ENCODE assay signal across 8 cellular contexts in genomic region chr2:201643216-201643651, GRCh38. TPM values are rescaled to one million over a fixed set of nuclear protein-coding genes. Genes with fewer than 3 reads are reported as not detected.
DNase-seq lines count a peak whose midpoint lies in the region; ATAC-seq and TF ChIP-seq lines count a peak whose summit lies in the region.

Gene TMEM237 (minus strand): TSS chr2:201643503. CDS start chr2:201643400, 103 bp downstream.

- peak within 1 kb of the TSS; percentile 97 for H3K27ac Mint-ChIP-seq in Caco-2 (ENCODE audit: unreplicated experiment)
- peak within 1 kb of the TSS; percentile 91 for H3K27ac Mint-ChIP-seq in dendritic cell treated with granulocyte-macrophage colony-stimulating factor and Interleukin-4, amounts not matched to agents 40 ng/mL and 50 ng/mL, for 4 days

- ATAC-seq in GM19395 (IDR thresholded peaks at IDR 0.05; ENCODE audit: unreplicated experiment) (peak; percentile 52), HG03460 (IDR thresholded peaks at IDR 0.05; ENCODE audit: unreplicated experiment) (peak; percentile 49), right lobe of liver (peak; percentile 68 to 80 (median 76))

- CTCF ChIA-PET in Caco-2 (lab: Charles Lee), result interaction anchor here (1.5 kb wide), 1 partner anchor 191 kb away, joined by 3 read pairs; no protein-coding TSS in a partner anchor

- no peak for TF ChIP-seq POLR2A in right lobe of liver (IDR thresholded peaks at IDR 0.05)

- no peaks in the 10 kb centered on the region for H3K4me1 ChIP-seq in Caco-2
- H3K4me1 ChIP-seq in right lobe of liver, result no peaks in the 10 kb centered on the region

- H3K9me3 Mint-ChIP-seq in Caco-2 (ENCODE audit: unreplicated experiment), result no peaks in the 10 kb centered on the region
- no peaks in the 10 kb centered on the region for H3K9me3 Mint-ChIP-seq in dendritic cell treated with granulocyte-macrophage colony-stimulating factor and Interleukin-4, amounts not matched to agents 40 ng/mL and 50 ng/mL, for 4 days

- no TSS peak for BruUV-seq in Caco-2 (replicated peaks; lab: Mats Ljungman, UMichigan)

- POLR2A ChIA-PET in Caco-2 (lab: Charles Lee), result interaction anchor here (0.6 kb wide), 1 partner anchor 192 kb away, joined by 5 read pairs; the partner anchor contains the start of gene TRAK2

- no peaks in the 10 kb centered on the region for H3K36me3 ChIP-seq in Caco-2 (ENCODE audit: control insufficient read depth, insufficient read depth, low read length)
- no peaks in the 10 kb centered on the region for H3K36me3 ChIP-seq in right lobe of liver

- peak within 1 kb of the TSS; percentile 71 to 80 (median 72) for H3K27ac ChIP-seq in right lobe of liver

- DNase-seq in Caco-2, result peak; percentile 46 to 47
- peak in 3 of 5 experiments; percentile 24 to 49 (median 32) for DNase-seq in T-helper 2 cell
- peak in 2 of 3 donors; percentile 57 to 65 for DNase-seq in right lobe of liver
- peak; percentile 8 to 50 for DNase-seq in stimulated activated CD8-positive, alpha-beta memory T cell treated with anti-CD3 and anti-CD28 coated beads, Interleukin-7, amount 100 ng/mL, for 4 hours (ENCODE audit: low read depth in 2 of 2)
- DNase-seq in SW 1271 (lab: John Stamatoyannopoulos, UW), result no peak

- TF ChIP-seq CTCF in Caco-2 (IDR thresholded peaks at IDR 0.05; ENCODE audit: insufficient read depth in 1 of 2, low read depth in 1 of 2, low read length in 1 of 2, severe bottlenecking in 1 of 2, unreplicated experiment in 1 of 2) (no peak), right lobe of liver (IDR thresholded peaks at IDR 0.05) (no peak)

- intact Hi-C loops in Caco-2 (cut with micrococcal nuclease; ENCODE audit: unreplicated experiment), result loop anchor here (2.0 to 10.0 kb wide), 3 partner anchors 192 to 408 kb away; partner anchors contain the start of genes STRADB and TRAK2
- intact Hi-C loops in dendritic cell treated with granulocyte-macrophage colony-stimulating factor and Interleukin-4, amounts not matched to agents 40 ng/mL and 50 ng/mL, for 4 days (cut with micrococcal nuclease), result no loop called here
- intact Hi-C loops in right lobe of liver (cut with DNase I), result no loop called here

- H3K9me3 ChIP-seq in Caco-2, result no peaks in the 10 kb centered on the region
- no peaks in the 10 kb centered on the region for H3K9me3 ChIP-seq in right lobe of liver

- peaks cover 18% of the 10 kb centered on the region for H3K4me1 Mint-ChIP-seq in Caco-2 (ENCODE audit: low read depth, unreplicated experiment)
- H3K4me1 Mint-ChIP-seq in dendritic cell treated with granulocyte-macrophage colony-stimulating factor and Interleukin-4, amounts not matched to agents 40 ng/mL and 50 ng/mL, for 4 days (ENCODE audit: low read depth), result peaks cover 10% of the 10 kb centered on the region

- H3K27me3 ChIP-seq in Caco-2 (replicated peaks; ENCODE audit: control insufficient read depth, insufficient read depth, low read length), result no peaks in the 10 kb centered on the region
- no peaks in the 10 kb centered on the region for H3K27me3 ChIP-seq in right lobe of liver

- peak within 1 kb of the TSS; percentile 92 for H3K4me3 Mint-ChIP-seq in Caco-2 (ENCODE audit: unreplicated experiment)
- peak within 1 kb of the TSS; percentile 82 for H3K4me3 Mint-ChIP-seq in dendritic cell treated with granulocyte-macrophage colony-stimulating factor and Interleukin-4, amounts not matched to agents 40 ng/mL and 50 ng/mL, for 4 days

- H3K27me3 Mint-ChIP-seq in Caco-2 (ENCODE audit: insufficient read depth, unreplicated experiment), result no peaks in the 10 kb centered on the region
- H3K27me3 Mint-ChIP-seq in dendritic cell treated with granulocyte-macrophage colony-stimulating factor and Interleukin-4, amounts not matched to agents 40 ng/mL and 50 ng/mL, for 4 days, result peaks cover 8% of the 10 kb centered on the region

- peaks cover 8% of the 10 kb centered on the region for H3K36me3 Mint-ChIP-seq in Caco-2 (ENCODE audit: insufficient read depth, unreplicated experiment)
- H3K36me3 Mint-ChIP-seq in dendritic cell treated with granulocyte-macrophage colony-stimulating factor and Interleukin-4, amounts not matched to agents 40 ng/mL and 50 ng/mL, for 4 days (ENCODE audit: low read depth), result peaks cover 6% of the 10 kb centered on the region

- 1% methylated on average over 14 of the region's 39 CpGs for WGBS in right lobe of liver (ENCODE audit: insufficient coverage, low coverage, low lambda C conversion rate, missing lambda C conversion rate)

- H3K4me3 ChIP-seq in Caco-2 (ENCODE audit: low read depth, low read length) (peak within 1 kb of the TSS; percentile 64), right lobe of liver (peak within 1 kb of the TSS; percentile 83 to 91 (median 86))

RNA-seq across cellular contexts. Expression of gene TMEM237, which starts in this region (rescaled TPM):
- total RNA-seq in Caco-2 (2022) (21.1 and 26.5 TPM in 2 replicates), right lobe of liver (1 to 10 TPM; 2.2 to 4.1 (median 2.6) TPM)

Comparison
In these comparisons a context has a peak if more than half of its experiments do, and no peak if none do; other contexts are left out.
1. DNase-seq: peak in Caco-2 (2 of 2), T-helper 2 cell (3 of 5), right lobe of liver (2 of 3) and stimulated activated CD8-positive, alpha-beta memory T cell treated with anti-CD3 and anti-CD28 coated beads, Interleukin-7, amount 100 ng/mL, for 4 hours (2 of 2); none in SW 1271 (0 of 2).
2. Peak in every context shown above with its lines, with median percentiles within 50 percentile points of each other: ATAC-seq.